8 cellular contexts compared by ENCODE assay signal in genomic region chr1:97243973-97244560, GRCh38.
DNase-seq lines count a peak whose midpoint lies in the region; ATAC-seq and TF ChIP-seq lines count a peak whose summit lies in the region.

No MANE protein-coding gene starts in this region.

- ATAC-seq in GM21390 (IDR thresholded peaks at IDR 0.05; ENCODE audit: unreplicated experiment) (peak; percentile 70), left colon (no peak)

- intact Hi-C loops in left colon (cut with DNase I, micrococcal nuclease), result no loop called here

- H3K4me3 ChIP-seq in fibroblast of pulmonary artery (replicated peaks; ENCODE audit: low read depth, low read length), result no peak overlapping the region

- peak; percentile 51 for TF ChIP-seq CTCF in fibroblast of pulmonary artery (IDR thresholded peaks at IDR 0.05; ENCODE audit: low read length, missing control alignments)

- DNase-seq in DMS53 (lab: John Stamatoyannopoulos, UW) (peak; percentile 74), NCI-H526 treated with DMSO at 0.1 percent for 48 hours (lab: John Stamatoyannopoulos, UW) (peak; percentile 13), fibroblast of pulmonary artery (ENCODE audit: low read depth) (peak; percentile 42), left colon (no peak)
- no peak for DNase-seq in activated CD4-positive, CD25-positive, alpha-beta regulatory T cell (lab: John Stamatoyannopoulos, UW)
- no peak for DNase-seq in activated CD4-positive, alpha-beta T cell treated with anti-CD3 and anti-CD28 coated beads for 1 hour
- no peak for DNase-seq in activated naive CD4-positive, alpha-beta T cell (lab: John Stamatoyannopoulos, UW)

Comparison
In these comparisons a context has a peak if more than half of its experiments do, and no peak if none do; other contexts are left out.
1. DNase-seq: peak in DMS53 (single experiment), NCI-H526 treated with DMSO at 0.1 percent for 48 hours (single experiment) and fibroblast of pulmonary artery (single experiment); none in left colon (0 of 2), activated CD4-positive, CD25-positive, alpha-beta regulatory T cell (0 of 4), activated CD4-positive, alpha-beta T cell treated with anti-CD3 and anti-CD28 coated beads for 1 hour (single experiment) and activated naive CD4-positive, alpha-beta T cell (0 of 4).